Comparison of ENCODE assay signal across 12 cellular contexts in the genomic region with DNA sequence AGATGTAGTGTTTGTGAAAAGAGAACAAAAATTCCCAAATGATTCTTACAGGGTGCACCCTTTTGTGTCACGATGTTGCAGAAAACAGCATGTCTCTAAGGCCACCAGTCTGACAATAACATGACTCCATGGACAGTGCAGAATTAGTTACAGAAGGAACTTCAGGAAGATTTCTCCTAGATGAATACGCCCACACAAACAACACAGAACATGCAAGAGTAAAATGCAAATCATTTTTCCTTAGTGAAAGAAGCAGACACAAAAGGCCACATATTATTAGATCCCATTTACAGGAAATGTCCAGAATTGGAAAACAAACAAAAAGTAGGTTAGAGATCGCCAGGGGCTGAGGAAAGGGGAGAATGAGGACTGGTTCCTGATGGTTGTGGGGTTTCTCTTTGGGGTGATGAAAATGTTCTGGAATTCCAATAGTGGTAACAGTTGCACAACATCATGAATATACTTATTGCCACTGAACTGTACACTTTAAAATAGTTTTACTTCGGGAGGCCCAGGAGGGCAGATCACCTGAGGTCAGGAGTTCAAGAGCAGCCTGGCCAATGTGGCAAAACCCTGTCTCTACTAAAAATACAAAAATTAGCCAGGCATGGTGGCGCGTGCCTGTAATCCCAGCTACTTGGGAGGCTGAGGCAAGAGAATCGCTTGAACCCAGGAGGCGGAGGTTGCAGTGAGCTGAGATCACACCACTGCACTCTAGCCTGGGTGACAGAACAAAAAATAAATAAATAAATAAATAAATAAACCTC. TPM values are rescaled to one million over a fixed set of nuclear protein-coding genes. Genes with fewer than 3 reads are reported as not detected.
DNase-seq lines count a peak whose midpoint lies in the region; ATAC-seq, FAIRE-seq and TF ChIP-seq lines count a peak whose summit lies in the region.
"Had no signal": no experiment of that assay in that cellular context is flagged by ENCODE, and none has a peak within 500 bp of the region (broad histone marks: within the 10 kb centered on the region; RNA-seq: fewer than 3 reads in every experiment).

No MANE protein-coding gene starts in this region.

- peak overlapping the region in 3 of 4 donors; percentile 21 to 57 (median 21) for H3K27ac ChIP-seq in upper lobe of left lung
- H3K27ac ChIP-seq: hepatocyte, SJCRH30 had no signal

- ATAC-seq in upper lobe of left lung (ENCODE audit: low FRiP score in 2 of 2) (no peak), GM21786 (IDR thresholded peaks at IDR 0.05; ENCODE audit: unreplicated experiment) (no peak)

- H3K27me3 Mint-ChIP-seq in activated naive CD4-positive, alpha-beta T cell treated with anti-CD3 and anti-CD28 coated beads, Interleukin-2, amount 50 U/mL, for 24 hours, result no peaks in the 10 kb centered on the region
- no peaks in the 10 kb centered on the region for H3K27me3 Mint-ChIP-seq in activated T-helper 1 cell treated with anti-CD3 and anti-CD28 coated beads, Interleukin-12 subunit alpha, Interleukin-12 subunit beta, Interleukin-2, Interleukin-4 antibody, amounts not matched to agents 30 ng/mL and 10 ng/mL and 1 ng/mL, durations not matched to agents 14 hours and 24 hours and 36 hours (ENCODE audit: insufficient read depth)

- peak overlapping the region; percentile 92 for H3K27ac Mint-ChIP-seq in activated naive CD4-positive, alpha-beta T cell treated with anti-CD3 and anti-CD28 coated beads, Interleukin-2, amount 50 U/mL, for 24 hours
- H3K27ac Mint-ChIP-seq in activated T-helper 1 cell treated with anti-CD3 and anti-CD28 coated beads, Interleukin-12 subunit alpha, Interleukin-12 subunit beta, Interleukin-2, Interleukin-4 antibody, amounts not matched to agents 30 ng/mL and 10 ng/mL and 1 ng/mL, durations not matched to agents 14 hours and 24 hours and 36 hours, result peak overlapping the region; percentile 59

- no peak overlapping the region for H3K4me3 ChIP-seq in fibroblast of pulmonary artery (replicated peaks; ENCODE audit: low read depth, low read length)
- H3K4me3 ChIP-seq in upper lobe of left lung, result no peak overlapping the region
- H3K4me3 ChIP-seq: hepatocyte, SJCRH30 had no signal

- peaks cover 0 to 17% (median 4%) of the 10 kb centered on the region in 4 donors for H3K36me3 ChIP-seq in upper lobe of left lung
- H3K36me3 ChIP-seq: SJCRH30 had no signal

- no peak for FAIRE-seq in HTR-8/SVneo (lab: Jason Lieb, UNC)

- DNase-seq in activated naive CD4-positive, alpha-beta T cell (lab: John Stamatoyannopoulos, UW), result no peak
- no peak for DNase-seq in activated T-helper 1 cell treated with anti-CD3 and anti-CD28 coated beads, Interleukin-12 subunit alpha, Interleukin-12 subunit beta, Interleukin-2, Interleukin-4 antibody, amounts not matched to agents 30 ng/mL and 10 ng/mL and 1 ng/mL, durations not matched to agents 14 hours and 24 hours and 36 hours (ENCODE audit: low spot score)
- DNase-seq in fibroblast of pulmonary artery (ENCODE audit: low read depth), result peak; percentile 14
- no peak for DNase-seq in upper lobe of left lung
- DNase-seq in HTR-8/SVneo (ENCODE audit: insufficient read length, low spot score), result no peak
- DNase-seq in stimulated activated naive CD4-positive, alpha-beta T cell (lab: John Stamatoyannopoulos, UW), result no peak
- DNase-seq: NCI-H1436 treated with DMSO at 0.1 percent for 48 hours, occipital lobe, SJCRH30 had no signal

- TF ChIP-seq POLR2A in upper lobe of left lung (IDR thresholded peaks at IDR 0.05), result no peak

- TF ChIP-seq EP300 in upper lobe of left lung (IDR thresholded peaks at IDR 0.05), result no peak

- no peaks in the 10 kb centered on the region for H3K27me3 ChIP-seq in upper lobe of left lung
- H3K27me3 ChIP-seq: hepatocyte, SJCRH30 had no signal

- peaks cover 34 to 72% (median 49%) of the 10 kb centered on the region in 4 donors for H3K4me1 ChIP-seq in upper lobe of left lung
- H3K4me1 ChIP-seq: SJCRH30 had no signal

- no peaks in the 10 kb centered on the region for H3K9me3 ChIP-seq in upper lobe of left lung
- H3K9me3 ChIP-seq: SJCRH30 had no signal

- H3K4me1 Mint-ChIP-seq in activated naive CD4-positive, alpha-beta T cell treated with anti-CD3 and anti-CD28 coated beads, Interleukin-2, amount 50 U/mL, for 24 hours, result peaks cover 87% of the 10 kb centered on the region
- H3K4me1 Mint-ChIP-seq in activated T-helper 1 cell treated with anti-CD3 and anti-CD28 coated beads, Interleukin-12 subunit alpha, Interleukin-12 subunit beta, Interleukin-2, Interleukin-4 antibody, amounts not matched to agents 30 ng/mL and 10 ng/mL and 1 ng/mL, durations not matched to agents 14 hours and 24 hours and 36 hours (ENCODE audit: low read depth), result peaks cover 80% of the 10 kb centered on the region

- peak overlapping the region; percentile 81 for H3K4me3 Mint-ChIP-seq in activated naive CD4-positive, alpha-beta T cell treated with anti-CD3 and anti-CD28 coated beads, Interleukin-2, amount 50 U/mL, for 24 hours
- peak overlapping the region; percentile 82 for H3K4me3 Mint-ChIP-seq in activated T-helper 1 cell treated with anti-CD3 and anti-CD28 coated beads, Interleukin-12 subunit alpha, Interleukin-12 subunit beta, Interleukin-2, Interleukin-4 antibody, amounts not matched to agents 30 ng/mL and 10 ng/mL and 1 ng/mL, durations not matched to agents 14 hours and 24 hours and 36 hours

- 71 to 72% methylated on average over 8 of the region's 8 CpGs for WGBS in upper lobe of left lung, 2 donors

- peaks cover 16% of the 10 kb centered on the region for H3K36me3 Mint-ChIP-seq in activated naive CD4-positive, alpha-beta T cell treated with anti-CD3 and anti-CD28 coated beads, Interleukin-2, amount 50 U/mL, for 24 hours
- H3K36me3 Mint-ChIP-seq in activated T-helper 1 cell treated with anti-CD3 and anti-CD28 coated beads, Interleukin-12 subunit alpha, Interleukin-12 subunit beta, Interleukin-2, Interleukin-4 antibody, amounts not matched to agents 30 ng/mL and 10 ng/mL and 1 ng/mL, durations not matched to agents 14 hours and 24 hours and 36 hours (ENCODE audit: low read depth), result peaks cover 41% of the 10 kb centered on the region

- intact Hi-C loops in activated T-helper 1 cell treated with anti-CD3 and anti-CD28 coated beads, Interleukin-12 subunit alpha, Interleukin-12 subunit beta, Interleukin-2, Interleukin-4 antibody, amounts not matched to agents 30 ng/mL and 10 ng/mL and 1 ng/mL, durations not matched to agents 14 hours and 24 hours and 36 hours (cut with micrococcal nuclease), result no loop called here

- H3K9me3 Mint-ChIP-seq in activated naive CD4-positive, alpha-beta T cell treated with anti-CD3 and anti-CD28 coated beads, Interleukin-2, amount 50 U/mL, for 24 hours, result no peaks in the 10 kb centered on the region
- H3K9me3 Mint-ChIP-seq in activated T-helper 1 cell treated with anti-CD3 and anti-CD28 coated beads, Interleukin-12 subunit alpha, Interleukin-12 subunit beta, Interleukin-2, Interleukin-4 antibody, amounts not matched to agents 30 ng/mL and 10 ng/mL and 1 ng/mL, durations not matched to agents 14 hours and 24 hours and 36 hours, result no peaks in the 10 kb centered on the region

- TF ChIP-seq CTCF in fibroblast of pulmonary artery (IDR thresholded peaks at IDR 0.05; ENCODE audit: low read length, missing control alignments) (no peak), upper lobe of left lung (IDR thresholded peaks at IDR 0.05) (no peak)

RNA-seq across cellular contexts. Expression of a gene that starts 10.2 kb away (rescaled TPM):
- total RNA-seq in activated T-helper 1 cell treated with anti-CD3 and anti-CD28 coated beads, Interleukin-12 subunit alpha, Interleukin-12 subunit beta, Interleukin-2, Interleukin-4 antibody, amounts not matched to agents 30 ng/mL and 10 ng/mL and 1 ng/mL, durations not matched to agents 14 hours and 24 hours and 36 hours, result 89.7 and 90.0 TPM in 2 replicates
- 10 to 100 TPM; 30.2 to 47.6 (median 33.5) TPM for total RNA-seq in upper lobe of left lung
